In genomic region chr9:131145245-131145644, GRCh38 we compare ENCODE assay signal across 24 cellular contexts.
"Had no signal": no experiment of that assay in that cellular context is flagged by ENCODE, and none has a peak within 500 bp of the region (broad histone marks: within the 10 kb centered on the region; RNA-seq: fewer than 3 reads in every experiment).

No MANE protein-coding gene starts in this region.

- H3K27me3 ChIP-seq: colonic mucosa, esophagus squamous epithelium, gastrocnemius medialis, heart right ventricle, left lung had no signal

- H3K4me3 Mint-ChIP-seq: dendritic cell treated with granulocyte-macrophage colony-stimulating factor and Interleukin-4, amounts not matched to agents 40 ng/mL and 50 ng/mL, for 4 days; effector memory CD8-positive, alpha-beta T cell; endodermal cell; mesothelial cell of epicardium had no signal

- H3K9me3 ChIP-seq: colonic mucosa, esophagus squamous epithelium, gastrocnemius medialis, heart right ventricle, left lung, lower lobe of right lung, mucosa of descending colon had no signal

- H3K4me1 ChIP-seq: colonic mucosa, esophagus squamous epithelium, gastrocnemius medialis, heart right ventricle, left lung, lower lobe of right lung had no signal

- H3K4me1 Mint-ChIP-seq: mesothelial cell of epicardium had no signal

- H3K27ac Mint-ChIP-seq: dendritic cell treated with granulocyte-macrophage colony-stimulating factor and Interleukin-4, amounts not matched to agents 40 ng/mL and 50 ng/mL, for 4 days; mesothelial cell of epicardium had no signal

- H3K27me3 Mint-ChIP-seq: dendritic cell treated with granulocyte-macrophage colony-stimulating factor and Interleukin-4, amounts not matched to agents 40 ng/mL and 50 ng/mL, for 4 days; effector memory CD8-positive, alpha-beta T cell; naive B cell had no signal

- H3K4me3 ChIP-seq: colonic mucosa, esophagus squamous epithelium, gastrocnemius medialis, heart right ventricle, left lung, lower lobe of right lung, mucosa of descending colon had no signal

- ATAC-seq: effector memory CD8-positive, alpha-beta T cell; esophagus mucosa; gastrocnemius medialis; heart right ventricle; left cardiac atrium; left lung; left ventricle myocardium superior; lower lobe of right lung; mucosa of descending colon had no signal

- H3K9me3 Mint-ChIP-seq: dendritic cell treated with granulocyte-macrophage colony-stimulating factor and Interleukin-4, amounts not matched to agents 40 ng/mL and 50 ng/mL, for 4 days; effector memory CD8-positive, alpha-beta T cell; endodermal cell; mesothelial cell of epicardium; naive B cell had no signal

- H3K27ac ChIP-seq: colonic mucosa, epithelial cell of prostate, esophagus squamous epithelium, gastrocnemius medialis, heart right ventricle, left lung, lower lobe of right lung had no signal

- DNase-seq: colonic mucosa; cortex of kidney; effector CD8-positive, alpha-beta T cell; effector memory CD8-positive, alpha-beta T cell; endodermal cell; esophagus squamous epithelium; foreskin fibroblast; foreskin melanocyte; gastrocnemius medialis; glutamatergic neuron; head of caudate nucleus; heart right ventricle; hippocampal formation; left cardiac atrium; left lung; left ventricle myocardium superior; lower lobe of right lung; mesenchymal stem cell; mucosa of descending colon; naive B cell had no signal
